In the genomic region with DNA sequence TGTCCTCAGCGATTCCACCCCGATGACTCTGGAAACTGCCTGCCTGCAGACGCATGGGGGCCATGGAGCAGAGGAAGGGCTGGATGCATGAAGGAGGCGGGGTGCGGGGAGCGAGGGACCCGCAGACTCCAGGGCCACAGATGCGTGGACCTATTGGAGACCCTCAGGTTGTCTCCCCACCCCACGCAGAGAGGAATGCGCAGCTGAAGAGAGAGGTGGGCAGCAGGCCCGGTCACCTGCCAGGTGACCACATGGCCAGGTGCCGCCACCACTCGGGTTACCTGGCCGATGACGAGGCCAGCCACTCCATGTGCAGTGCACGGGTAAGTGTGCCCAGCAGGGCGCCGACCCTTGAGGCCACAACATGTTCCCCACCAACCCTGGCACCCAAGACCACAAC, we compare ENCODE assay signal across 16 cellular contexts. TPM values are rescaled to one million over a fixed set of nuclear protein-coding genes. Genes with fewer than 3 reads are reported as not detected.
"Had no signal": no experiment of that assay in that cellular context is flagged by ENCODE, and none has a peak within 500 bp of the region (broad histone marks: within the 10 kb centered on the region; RNA-seq: fewer than 3 reads in every experiment).

No MANE protein-coding gene starts in this region.

- H3K4me1 ChIP-seq: foreskin keratinocyte had no signal

- H3K36me3 Mint-ChIP-seq: immature natural killer cell had no signal

- H3K36me3 ChIP-seq: colonic mucosa, left ventricle myocardium inferior, pancreas, suprapubic skin had no signal

- DNase-seq: colonic mucosa, left cardiac atrium, left ventricle myocardium inferior, mesenchymal stem cell, midbrain, tibial artery, upper lobe of left lung had no signal

- H3K27me3 Mint-ChIP-seq: progenitor cell of endocrine pancreas had no signal

- H3K27ac Mint-ChIP-seq: immature natural killer cell; progenitor cell of endocrine pancreas; stimulated activated effector memory CD8-positive, alpha-beta T cell treated with anti-CD3 and anti-CD28 coated beads, Interleukin-12 subunit alpha, Interleukin-12 subunit beta, amount 100 ng/mL, for 72 hours had no signal

- ATAC-seq: left cardiac atrium, pancreas, right cardiac atrium had no signal

- H3K9me3 ChIP-seq: colonic mucosa, left ventricle myocardium inferior, pancreas, suprapubic skin, tibial artery, upper lobe of left lung, vagina had no signal

- FAIRE-seq: pancreas had no signal

- H3K4me3 ChIP-seq: colonic mucosa, left ventricle myocardium inferior, lung, pancreas, suprapubic skin, tibial artery, upper lobe of left lung, vagina had no signal

- H3K9me3 Mint-ChIP-seq: stimulated activated effector memory CD8-positive, alpha-beta T cell treated with anti-CD3 and anti-CD28 coated beads, Interleukin-12 subunit alpha, Interleukin-12 subunit beta, amount 100 ng/mL, for 72 hours had no signal

- H3K27ac ChIP-seq: colonic mucosa, foreskin keratinocyte, left ventricle myocardium inferior, pancreas, suprapubic skin, tibial artery, upper lobe of left lung, vagina had no signal

- H3K4me3 Mint-ChIP-seq: immature natural killer cell had no signal

- H3K27me3 ChIP-seq: colonic mucosa, foreskin keratinocyte, pancreas, suprapubic skin, tibial artery, upper lobe of left lung, vagina had no signal

RNA-seq across cellular contexts. Expression of a gene that starts 0.4 kb away (rescaled TPM):
- total RNA-seq: vagina had no signal
